In the genomic region with DNA sequence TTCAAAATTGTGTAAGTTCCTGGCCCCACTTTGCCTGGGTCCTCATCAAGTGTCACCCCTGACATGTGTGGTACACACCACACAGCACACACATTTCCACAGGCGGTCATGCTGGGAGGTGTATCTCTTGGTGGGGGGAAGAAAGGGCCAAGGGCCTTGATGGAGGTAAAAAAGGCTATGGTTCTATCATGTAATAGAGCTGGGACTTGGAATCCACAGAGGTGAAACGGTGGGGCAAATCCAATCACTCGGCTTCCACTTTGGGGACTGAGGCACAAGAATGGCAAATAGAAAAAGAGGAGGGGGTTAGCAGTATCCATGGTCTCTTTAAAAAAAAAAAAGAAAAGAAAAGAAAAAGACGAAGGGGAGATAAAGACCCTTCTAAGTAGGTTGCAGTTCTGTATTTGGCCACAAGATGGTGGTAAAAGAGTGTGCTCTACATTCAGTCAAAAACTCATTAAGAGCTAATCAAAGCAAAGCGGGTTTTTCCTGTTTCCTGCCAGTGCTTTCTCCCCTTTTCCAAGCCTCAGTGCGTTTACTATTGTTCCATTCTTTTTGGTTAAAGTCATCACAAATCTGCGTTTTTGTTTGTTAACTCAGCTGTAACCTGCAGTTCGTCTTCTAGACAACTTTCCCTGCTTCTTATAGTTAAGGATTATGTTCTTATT, we compare ENCODE assay signal across 8 cellular contexts. TPM values are rescaled to one million over a fixed set of nuclear protein-coding genes. Genes with fewer than 3 reads are reported as not detected.
A peak's percentile ranks its signal among the peaks of the same experiment; 100 is the strongest.
DNase-seq lines count a peak whose midpoint lies in the region; ATAC-seq, FAIRE-seq and TF ChIP-seq lines count a peak whose summit lies in the region.

No MANE protein-coding gene starts in this region.

- intact Hi-C loops in kidney (cut with DNase I) (no loop called here), thyroid gland (cut with DNase I) (loop anchor here (10.0 kb wide), 1 partner anchor 101 kb away; a partner anchor contains a TSS)

- H3K4me1 ChIP-seq in BLaER1 treated with 17β-estradiol and CSF1 and Interleukin-3, amounts not matched to agents 10 nM and 100 nM = peaks cover 14 to 37% (median 26%) of the 10 kb centered on the region in 10 experiments
- H3K4me1 ChIP-seq in kidney (ENCODE audit: control insufficient read depth in 1 of 2, insufficient read depth in 1 of 2, low read depth in 1 of 2, low read length in 2 of 2) (peaks cover 6% of the 10 kb centered on the region in 2 donors), thyroid gland (peaks cover 23 to 29% of the 10 kb centered on the region in 2 donors)

- TF ChIP-seq POLR2A in thyroid gland (IDR thresholded peaks at IDR 0.05) = no peak

- TF ChIP-seq CTCF in bronchial epithelial cell (IDR thresholded peaks at IDR 0.05; ENCODE audit: insufficient read depth, low read length, severe bottlenecking) = peak; percentile 70
- TF ChIP-seq CTCF in kidney (IDR thresholded peaks at IDR 0.05; ENCODE audit: borderline replicate concordance, extremely low read depth, insufficient read depth) = peak; percentile 74
- TF ChIP-seq CTCF in thyroid gland (IDR thresholded peaks at IDR 0.05) = peak; percentile 55 to 96 (median 76)

- no peak overlapping the region; a peak in 1 of 20 replicates for H3K4me3 ChIP-seq in BLaER1 treated with 17β-estradiol and CSF1 and Interleukin-3, amounts not matched to agents 10 nM and 100 nM
- H3K4me3 ChIP-seq in bronchial epithelial cell (ENCODE audit: low read depth, low read length) (no peak overlapping the region), kidney (ENCODE audit: low read length in 2 of 2) (peak overlapping the region in 1 of 2 donors; percentile 22), thyroid gland (replicated peaks in 1 of 3) (no peak overlapping the region)

- FAIRE-seq in GM18507 (lab: Jason Lieb, UNC) (peak; percentile 92), bronchial epithelial cell (lab: Jason Lieb, UNC) (no peak), kidney (lab: Jason Lieb, UNC) (peak; percentile 99)

- no peaks in the 10 kb centered on the region for H4K20me1 ChIP-seq in BLaER1 treated with 17β-estradiol and CSF1 and Interleukin-3, amounts not matched to agents 10 nM and 100 nM

- WGBS in thyroid gland, 2 donors = 0 to 8% methylated on average over 8 of the region's 8 CpGs

- no peak for DNase-seq in GM18507 (ENCODE audit: extremely low spot score, insufficient read length, low read depth)
- peak; percentile 88 for DNase-seq in NCI-H748 (lab: John Stamatoyannopoulos, UW; ENCODE audit: unreplicated experiment)
- peak; percentile 57 for DNase-seq in bronchial epithelial cell (ENCODE audit: low read depth)
- DNase-seq in kidney = no peak
- DNase-seq in thyroid gland = peak; percentile 25 to 31
- no peak for DNase-seq in GDM1 (lab: John Stamatoyannopoulos, UW)

- peak overlapping the region in 2 of 11 experiments; percentile 7 to 18; a peak in 1 of 22 replicates for H3K9ac ChIP-seq in BLaER1 treated with 17β-estradiol and CSF1 and Interleukin-3, amounts not matched to agents 10 nM and 100 nM
- H3K9ac ChIP-seq in kidney (ENCODE audit: low read length in 2 of 2) = no peak overlapping the region

- peak overlapping the region in 10 of 11 experiments; percentile 10 to 58 (median 37); a peak in 14 of 22 replicates for H3K4me2 ChIP-seq in BLaER1 treated with 17β-estradiol and CSF1 and Interleukin-3, amounts not matched to agents 10 nM and 100 nM

- no peak for ATAC-seq in GM18870 (IDR thresholded peaks at IDR 0.05; ENCODE audit: unreplicated experiment)

- H3K27me3 ChIP-seq in BLaER1 treated with 17β-estradiol and CSF1 and Interleukin-3, amounts not matched to agents 10 nM and 100 nM = peaks cover 0 to 16% (median 1%) of the 10 kb centered on the region in 11 experiments; a peak in 6 of 22 replicates
- H3K27me3 ChIP-seq in bronchial epithelial cell (ENCODE audit: control insufficient read depth, insufficient read depth, low read length) (no peaks in the 10 kb centered on the region), thyroid gland (no peaks in the 10 kb centered on the region)

- H3K9me3 ChIP-seq in BLaER1 treated with 17β-estradiol and CSF1 and Interleukin-3, amounts not matched to agents 10 nM and 100 nM (replicated peaks in 1 of 11) = no peaks in the 10 kb centered on the region
- H3K9me3 ChIP-seq in kidney (ENCODE audit: control insufficient read depth in 1 of 2, low read length in 2 of 2) = no peaks in the 10 kb centered on the region
- H3K9me3 ChIP-seq in thyroid gland = no peaks in the 10 kb centered on the region

- no peaks in the 10 kb centered on the region for H3K36me3 ChIP-seq in BLaER1 treated with 17β-estradiol and CSF1 and Interleukin-3, amounts not matched to agents 10 nM and 100 nM
- H3K36me3 ChIP-seq in bronchial epithelial cell (ENCODE audit: control insufficient read depth, insufficient read depth, low read length) = no peaks in the 10 kb centered on the region
- no peaks in the 10 kb centered on the region for H3K36me3 ChIP-seq in kidney (ENCODE audit: control insufficient read depth in 1 of 2, insufficient read depth in 2 of 2, low read length in 2 of 2)
- no peaks in the 10 kb centered on the region for H3K36me3 ChIP-seq in thyroid gland

- H3K27ac ChIP-seq in BLaER1 treated with 17β-estradiol and CSF1 and Interleukin-3, amounts not matched to agents 10 nM and 100 nM = no peak overlapping the region
- H3K27ac ChIP-seq in kidney (ENCODE audit: low read depth in 2 of 2, low read length in 2 of 2) = no peak overlapping the region
- peak overlapping the region; percentile 80 to 93 (median 89) for H3K27ac ChIP-seq in thyroid gland

RNA-seq across cellular contexts. Expression of a gene that starts 37.0 kb away (rescaled TPM):
- total RNA-seq in bronchial epithelial cell (99.8 and 121 TPM in 2 replicates), kidney (143 TPM), thyroid gland (100 to 1,000 TPM; 213 to 287 (median 270) TPM)
- 164 TPM for polyA plus RNA-seq in kidney (ENCODE audit: insufficient read depth, low read depth, low replicate concordance)

Comparison
In these comparisons a context has a peak if more than half of its experiments do, and no peak if none do; other contexts are left out.
1. H3K27ac ChIP-seq: peak in thyroid gland (3 of 3); none in BLaER1 treated with 17β-estradiol and CSF1 and Interleukin-3, amounts not matched to agents 10 nM and 100 nM (0 of 11) and kidney (0 of 2).
2. DNase-seq: peak in NCI-H748 (single experiment), bronchial epithelial cell (single experiment) and thyroid gland (2 of 2); none in GM18507 (single experiment), kidney (single experiment) and GDM1 (single experiment).
3. Peak in every context shown above with its lines, with median percentiles within 50 percentile points of each other: CTCF ChIP-seq.